Comparison of ENCODE assay signal across 18 cellular contexts in genomic region chr4:174406416-174406815, GRCh38.
DNase-seq lines count a peak whose midpoint lies in the region; ATAC-seq and TF ChIP-seq lines count a peak whose summit lies in the region.
"Had no signal": no experiment of that assay in that cellular context is flagged by ENCODE, and none has a peak within 500 bp of the region (broad histone marks: within the 10 kb centered on the region; RNA-seq: fewer than 3 reads in every experiment).

No MANE protein-coding gene starts in this region.

- CTCF ChIA-PET in activated CD8-positive, alpha-beta memory T cell treated with anti-CD3 and anti-CD28 coated beads, Interleukin-2, amount 10 ng/mL, durations not matched to agents 7 days and 5 days (lab: Charles Lee), result no interaction called here

- intact Hi-C loops in Right ventricle myocardium inferior (cut with DNase I), result no loop called here
- intact Hi-C loops in cardiac septum (cut with DNase I), result no loop called here
- intact Hi-C loops in left ventricle myocardium superior (cut with micrococcal nuclease), result no loop called here
- intact Hi-C loops in testis (cut with DNase I; ENCODE audit: low total_unique reads), result no loop called here

- H3K36me3 Mint-ChIP-seq in activated CD8-positive, alpha-beta memory T cell treated with anti-CD3 and anti-CD28 coated beads, Interleukin-2, amount 10 ng/mL, durations not matched to agents 7 days and 5 days, result no peaks in the 10 kb centered on the region
- H3K36me3 Mint-ChIP-seq: CD8-positive, alpha-beta memory T cell had no signal

- no peaks in the 10 kb centered on the region for H3K27me3 ChIP-seq in testis
- H3K27me3 ChIP-seq: BLaER1 had no signal

- H3K27ac ChIP-seq in testis, result no peak overlapping the region
- H3K27ac ChIP-seq: 22Rv1, BLaER1, GM23248, HL-60 had no signal

- no peak overlapping the region for H3K27ac Mint-ChIP-seq in activated CD8-positive, alpha-beta memory T cell treated with anti-CD3 and anti-CD28 coated beads, Interleukin-2, amount 10 ng/mL, durations not matched to agents 7 days and 5 days
- H3K27ac Mint-ChIP-seq: CD8-positive, alpha-beta memory T cell had no signal

- no peak for TF ChIP-seq CTCF in testis (IDR thresholded peaks at IDR 0.05)

- H3K4me1 ChIP-seq in testis, result peaks cover 2% of the 10 kb centered on the region
- H3K4me1 ChIP-seq: BLaER1 had no signal

- H3K4me3 ChIP-seq in testis, result no peak overlapping the region
- H3K4me3 ChIP-seq: BLaER1, GM23248 had no signal

- no peak for TF ChIP-seq POLR2A in testis (IDR thresholded peaks at IDR 0.05)

- H3K36me3 ChIP-seq in testis (ENCODE audit: low read depth, missing control alignments), result no peaks in the 10 kb centered on the region
- H3K36me3 ChIP-seq: BLaER1 had no signal

- ATAC-seq in Right ventricle myocardium inferior (peak; percentile 72), left ventricle myocardium superior (peak; percentile 54)
- no peak for ATAC-seq in activated CD8-positive, alpha-beta memory T cell treated with anti-CD3 and anti-CD28 coated beads, Interleukin-2, amount 10 ng/mL, durations not matched to agents 7 days and 5 days

- H3K4me1 Mint-ChIP-seq in activated CD8-positive, alpha-beta memory T cell treated with anti-CD3 and anti-CD28 coated beads, Interleukin-2, amount 10 ng/mL, durations not matched to agents 7 days and 5 days, result no peaks in the 10 kb centered on the region
- H3K4me1 Mint-ChIP-seq: CD8-positive, alpha-beta memory T cell had no signal

- WGBS in testis, 2 donors, result 57 to 68% methylated on average over 2 of the region's 2 CpGs

- no peak for DNase-seq in Right ventricle myocardium inferior (ENCODE audit: missing footprints)
- no peak for DNase-seq in cardiac septum (ENCODE audit: low spot score)
- peak; percentile 78 for DNase-seq in fibroblast of gingiva (ENCODE audit: low read depth)
- peak; percentile 34 for DNase-seq in left ventricle myocardium superior
- DNase-seq in testis, result peak; percentile 30
- no peak for DNase-seq in stimulated activated CD4-positive, alpha-beta T cell treated with anti-CD3 and anti-CD28 coated beads, Interleukin-1b, Interleukin-23, amount 100 ng/mL, for 48 hours
- no peak for DNase-seq in cerebellum (ENCODE audit: low spot score)
- no peak for DNase-seq in activated CD8-positive, alpha-beta memory T cell treated with anti-CD3 and anti-CD28 coated beads, Interleukin-2, amount 10 ng/mL, durations not matched to agents 7 days and 5 days
- DNase-seq: AML-193; Caco-2; CD8-positive, alpha-beta memory T cell; DND-41; GDM1; GM23248; H7 had no signal

- H3K27me3 Mint-ChIP-seq in activated CD8-positive, alpha-beta memory T cell treated with anti-CD3 and anti-CD28 coated beads, Interleukin-2, amount 10 ng/mL, durations not matched to agents 7 days and 5 days, result peaks cover 8% of the 10 kb centered on the region

- H3K4me3 Mint-ChIP-seq in activated CD8-positive, alpha-beta memory T cell treated with anti-CD3 and anti-CD28 coated beads, Interleukin-2, amount 10 ng/mL, durations not matched to agents 7 days and 5 days, result no peak overlapping the region
- H3K4me3 Mint-ChIP-seq: CD8-positive, alpha-beta memory T cell had no signal

- H3K9me3 Mint-ChIP-seq in activated CD8-positive, alpha-beta memory T cell treated with anti-CD3 and anti-CD28 coated beads, Interleukin-2, amount 10 ng/mL, durations not matched to agents 7 days and 5 days (ENCODE audit: low read depth), result no peaks in the 10 kb centered on the region

- H3K9me3 ChIP-seq in testis, result no peaks in the 10 kb centered on the region
- H3K9me3 ChIP-seq: BLaER1, Caco-2 had no signal

Comparison
In these comparisons a context has a peak if more than half of its experiments do, and no peak if none do; other contexts are left out.
1. DNase-seq: peak in fibroblast of gingiva (single experiment), left ventricle myocardium superior (single experiment) and testis (single experiment); none in Right ventricle myocardium inferior (single experiment), cardiac septum (single experiment), stimulated activated CD4-positive, alpha-beta T cell treated with anti-CD3 and anti-CD28 coated beads, Interleukin-1b, Interleukin-23, amount 100 ng/mL, for 48 hours (single experiment), cerebellum (single experiment) and activated CD8-positive, alpha-beta memory T cell treated with anti-CD3 and anti-CD28 coated beads, Interleukin-2, amount 10 ng/mL, durations not matched to agents 7 days and 5 days (single experiment).